Comparison of ENCODE assay signal across 34 cellular contexts in the genomic region with DNA sequence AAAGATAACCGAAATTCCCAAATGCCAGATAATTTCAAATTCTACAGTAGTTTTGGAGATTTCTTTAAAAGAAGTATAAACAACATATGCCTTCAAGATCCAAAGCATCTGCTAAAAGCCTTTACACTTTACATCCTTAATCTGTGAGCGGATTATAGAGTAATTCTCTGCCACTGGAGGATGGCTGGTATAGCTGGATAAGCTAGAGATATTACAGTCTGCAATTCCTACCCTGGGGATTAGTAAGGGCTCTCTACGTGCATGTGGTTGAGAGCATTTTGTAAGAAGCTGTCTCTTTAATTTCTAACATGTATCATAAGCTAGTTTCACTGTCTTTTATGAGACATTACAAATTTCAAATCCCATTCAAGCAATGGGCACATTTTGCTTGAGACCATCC.
"Had no signal": no experiment of that assay in that cellular context is flagged by ENCODE, and none has a peak within 500 bp of the region (broad histone marks: within the 10 kb centered on the region; RNA-seq: fewer than 3 reads in every experiment).

No MANE protein-coding gene starts in this region.

- H3K4me1 Mint-ChIP-seq: activated B cell treated with CpG ODN at 0.5 μM for 24 hours; activated CD4-positive, alpha-beta T cell treated with anti-CD3 and anti-CD28 coated beads, Interleukin-2, amount 10 ng/mL, durations not matched to agents 24 days and 14 days; activated CD8-positive, alpha-beta memory T cell treated with anti-CD3 and anti-CD28 coated beads, Interleukin-2, amount 10 ng/mL, durations not matched to agents 7 days and 5 days; activated naive CD4-positive, alpha-beta T cell treated with anti-CD3 and anti-CD28 coated beads, Interleukin-2, amount 50 U/mL, for 24 hours; activated naive CD8-positive, alpha-beta T cell treated with anti-CD3 and anti-CD28 coated beads for 36 hours; activated naive CD8-positive, alpha-beta T cell treated with anti-CD3 and anti-CD28 coated beads, Interleukin-2, amount 50 U/mL, for 24 hours; T-helper 17 cell had no signal

- FAIRE-seq: TTC549 had no signal

- H3K4me3 ChIP-seq: adrenal gland, body of pancreas, colonic mucosa, gastrocnemius medialis, heart right ventricle had no signal

- H3K36me3 ChIP-seq: adrenal gland, colonic mucosa, gastrocnemius medialis, heart right ventricle had no signal

- H3K4me1 ChIP-seq: adrenal gland, body of pancreas, colonic mucosa, gastrocnemius medialis, heart right ventricle had no signal

- H3K27me3 Mint-ChIP-seq: activated B cell treated with CpG ODN at 0.5 μM for 24 hours; activated CD4-positive, alpha-beta memory T cell treated with anti-CD3 and anti-CD28 coated beads for 36 hours; activated CD4-positive, alpha-beta T cell treated with anti-CD3 and anti-CD28 coated beads, Interleukin-2, amount 10 ng/mL, durations not matched to agents 24 days and 14 days; activated CD8-positive, alpha-beta memory T cell treated with anti-CD3 and anti-CD28 coated beads, Interleukin-2, amount 10 ng/mL, durations not matched to agents 7 days and 5 days; T-helper 17 cell had no signal

- H3K36me3 Mint-ChIP-seq: activated CD4-positive, alpha-beta memory T cell treated with anti-CD3 and anti-CD28 coated beads for 36 hours; activated CD8-positive, alpha-beta memory T cell treated with anti-CD3 and anti-CD28 coated beads, Interleukin-2, amount 10 ng/mL, durations not matched to agents 7 days and 5 days; activated naive CD4-positive, alpha-beta T cell treated with anti-CD3 and anti-CD28 coated beads, Interleukin-2, amount 50 U/mL, for 24 hours; activated naive CD8-positive, alpha-beta T cell treated with anti-CD3 and anti-CD28 coated beads for 36 hours had no signal

- H3K27ac ChIP-seq: adrenal gland, body of pancreas, colonic mucosa, foreskin keratinocyte, gastrocnemius medialis, heart right ventricle, VCaP had no signal

- H3K27ac Mint-ChIP-seq: activated B cell treated with CpG ODN at 0.5 μM for 24 hours; activated CD4-positive, alpha-beta memory T cell treated with anti-CD3 and anti-CD28 coated beads for 36 hours; activated CD4-positive, alpha-beta T cell treated with anti-CD3 and anti-CD28 coated beads, Interleukin-2, amount 10 ng/mL, durations not matched to agents 24 days and 14 days; activated CD8-positive, alpha-beta memory T cell treated with anti-CD3 and anti-CD28 coated beads, Interleukin-2, amount 10 ng/mL, durations not matched to agents 7 days and 5 days; activated CD8-positive, alpha-beta T cell treated with anti-CD3 and anti-CD28 coated beads, Interleukin-2, amount 10 ng/mL, durations not matched to agents 7 days and 5 days; activated naive CD4-positive, alpha-beta T cell treated with anti-CD3 and anti-CD28 coated beads for 36 hours; activated naive CD4-positive, alpha-beta T cell treated with anti-CD3 and anti-CD28 coated beads, Interleukin-2, amount 50 U/mL, for 24 hours; activated naive CD8-positive, alpha-beta T cell treated with anti-CD3 and anti-CD28 coated beads for 36 hours; activated naive CD8-positive, alpha-beta T cell treated with anti-CD3 and anti-CD28 coated beads, Interleukin-2, amount 50 U/mL, for 24 hours; activated T-helper 1 cell treated with anti-CD3 and anti-CD28 coated beads, Interleukin-12 subunit alpha, Interleukin-12 subunit beta, Interleukin-2, Interleukin-4 antibody, amounts not matched to agents 30 ng/mL and 10 ng/mL and 1 ng/mL, durations not matched to agents 14 hours and 24 hours and 36 hours; activated T-helper 2 cell treated with anti-CD3 and anti-CD28 coated beads, Interferon-gamma antibody, Interleukin-2, Interleukin-4, amounts not matched to agents 10 μg/mL and 5 μg/mL and 100 μg/mL, durations not matched to agents 14 hours and 24 hours and 36 hours; endodermal cell; T-helper 17 cell; T-helper 2 cell treated with Interferon-gamma antibody and Interleukin-4, amounts not matched to agents 5 μg/mL and 100 μg/mL, for 36 hours had no signal

- H3K4me3 Mint-ChIP-seq: activated B cell treated with CpG ODN at 0.5 μM for 24 hours; activated CD4-positive, alpha-beta memory T cell treated with anti-CD3 and anti-CD28 coated beads for 36 hours; activated CD4-positive, alpha-beta T cell treated with anti-CD3 and anti-CD28 coated beads, Interleukin-2, amount 10 ng/mL, durations not matched to agents 24 days and 14 days; activated CD8-positive, alpha-beta memory T cell treated with anti-CD3 and anti-CD28 coated beads, Interleukin-2, amount 10 ng/mL, durations not matched to agents 7 days and 5 days; activated CD8-positive, alpha-beta T cell treated with anti-CD3 and anti-CD28 coated beads, Interleukin-2, amount 10 ng/mL, durations not matched to agents 7 days and 5 days; activated naive CD4-positive, alpha-beta T cell treated with anti-CD3 and anti-CD28 coated beads for 36 hours; activated naive CD4-positive, alpha-beta T cell treated with anti-CD3 and anti-CD28 coated beads, Interleukin-2, amount 50 U/mL, for 24 hours; activated naive CD8-positive, alpha-beta T cell treated with anti-CD3 and anti-CD28 coated beads for 36 hours; activated naive CD8-positive, alpha-beta T cell treated with anti-CD3 and anti-CD28 coated beads, Interleukin-2, amount 50 U/mL, for 24 hours; activated T-helper 1 cell treated with anti-CD3 and anti-CD28 coated beads, Interleukin-12 subunit alpha, Interleukin-12 subunit beta, Interleukin-2, Interleukin-4 antibody, amounts not matched to agents 30 ng/mL and 10 ng/mL and 1 ng/mL, durations not matched to agents 14 hours and 24 hours and 36 hours; endodermal cell; T-helper 17 cell; T-helper 2 cell treated with Interferon-gamma antibody and Interleukin-4, amounts not matched to agents 5 μg/mL and 100 μg/mL, for 36 hours had no signal

- H3K9me3 ChIP-seq: adrenal gland, colonic mucosa, gastrocnemius medialis had no signal

- ATAC-seq: activated CD4-positive, CD25-positive, alpha-beta regulatory T cell treated with anti-CD3 and anti-CD28 coated beads, Interleukin-2, amount 50 U/mL, for 24 hours; activated CD8-positive, alpha-beta memory T cell treated with anti-CD3 and anti-CD28 coated beads, Interleukin-2, amount 10 ng/mL, durations not matched to agents 7 days and 5 days; activated CD8-positive, alpha-beta T cell treated with anti-CD3 and anti-CD28 coated beads, Interleukin-2, amount 10 ng/mL, durations not matched to agents 7 days and 5 days; activated naive CD8-positive, alpha-beta T cell treated with anti-CD3 and anti-CD28 coated beads, Interleukin-2, amount 50 U/mL, for 24 hours; body of pancreas; esophagus mucosa; foreskin keratinocyte; gastrocnemius medialis; heart right ventricle; T-helper 17 cell had no signal

- H3K27me3 ChIP-seq: adrenal gland, body of pancreas, colonic mucosa, foreskin keratinocyte, gastrocnemius medialis, heart right ventricle had no signal

- H3K9me3 Mint-ChIP-seq: activated CD4-positive, alpha-beta memory T cell treated with anti-CD3 and anti-CD28 coated beads for 36 hours; activated CD4-positive, alpha-beta T cell treated with anti-CD3 and anti-CD28 coated beads, Interleukin-2, amount 10 ng/mL, durations not matched to agents 24 days and 14 days; activated naive CD4-positive, alpha-beta T cell treated with anti-CD3 and anti-CD28 coated beads for 36 hours; activated naive CD8-positive, alpha-beta T cell treated with anti-CD3 and anti-CD28 coated beads for 36 hours; activated naive CD8-positive, alpha-beta T cell treated with anti-CD3 and anti-CD28 coated beads, Interleukin-2, amount 50 U/mL, for 24 hours; activated T-helper 1 cell treated with anti-CD3 and anti-CD28 coated beads, Interleukin-12 subunit alpha, Interleukin-12 subunit beta, Interleukin-2, Interleukin-4 antibody, amounts not matched to agents 30 ng/mL and 10 ng/mL and 1 ng/mL, durations not matched to agents 14 hours and 24 hours and 36 hours; activated T-helper 2 cell treated with anti-CD3 and anti-CD28 coated beads, Interferon-gamma antibody, Interleukin-2, Interleukin-4, amounts not matched to agents 10 μg/mL and 5 μg/mL and 100 μg/mL, durations not matched to agents 14 hours and 24 hours and 36 hours; T-helper 2 cell treated with Interferon-gamma antibody and Interleukin-4, amounts not matched to agents 5 μg/mL and 100 μg/mL, for 36 hours had no signal

- DNase-seq: activated B cell treated with CpG ODN at 0.5 μM for 24 hours; activated CD4-positive, alpha-beta memory T cell treated with anti-CD3 and anti-CD28 coated beads for 36 hours; activated CD4-positive, alpha-beta T cell treated with anti-CD3 and anti-CD28 coated beads, Interleukin-2, amount 10 ng/mL, durations not matched to agents 24 days and 14 days; activated CD8-positive, alpha-beta memory T cell treated with anti-CD3 and anti-CD28 coated beads, Interleukin-2, amount 10 ng/mL, durations not matched to agents 7 days and 5 days; activated CD8-positive, alpha-beta memory T cell treated with anti-CD3 and anti-CD28 coated beads, Interleukin-2, amount 50 U/mL, for 4 hours; activated CD8-positive, alpha-beta T cell treated with anti-CD3 and anti-CD28 coated beads, Interleukin-2, amount 10 ng/mL, durations not matched to agents 7 days and 5 days; activated effector memory CD4-positive, alpha-beta T cell treated with anti-CD3 and anti-CD28 coated beads, Interleukin-2, amount 50 U/mL, for 16 hours; activated naive CD4-positive, alpha-beta T cell treated with anti-CD3 and anti-CD28 coated beads for 36 hours; activated naive CD8-positive, alpha-beta T cell treated with anti-CD3 and anti-CD28 coated beads for 36 hours; activated naive CD8-positive, alpha-beta T cell treated with anti-CD3 and anti-CD28 coated beads, Interleukin-2, amount 50 U/mL, for 24 hours; activated T-cell treated with anti-CD3 and anti-CD28 coated beads, Interleukin-2, amount 50 U/mL, for 1 hour; activated T-cell treated with anti-CD3 and anti-CD28 coated beads, Interleukin-2, amount 50 U/mL, for 48 hours; adrenal gland; amygdala; aorta; body of pancreas; central memory CD4-positive, alpha-beta T cell; cerebellar nuclear complex; colonic mucosa; effector CD8-positive, alpha-beta T cell; endodermal cell; foreskin keratinocyte; gastrocnemius medialis; heart right ventricle; T-helper 1 cell; T-helper 17 cell had no signal
